30 cellular contexts compared by ENCODE assay signal in genomic region chr4:108446554-108446953, GRCh38.
A peak's percentile ranks its signal among the peaks of the same experiment; 100 is the strongest.
DNase-seq lines count a peak whose midpoint lies in the region; ATAC-seq, FAIRE-seq and TF ChIP-seq lines count a peak whose summit lies in the region.
"Had no signal": no experiment of that assay in that cellular context is flagged by ENCODE, and none has a peak within 500 bp of the region (broad histone marks: within the 10 kb centered on the region; RNA-seq: fewer than 3 reads in every experiment).

No MANE protein-coding gene starts in this region.

- no peaks in the 10 kb centered on the region for H3K79me2 ChIP-seq in HCT116 (ENCODE audit: insufficient read depth, low read length)

- BruUV-seq in HCT116 (replicated peaks; lab: Mats Ljungman, UMichigan) = no TSS peak

- no peaks in the 10 kb centered on the region for H3K36me3 ChIP-seq in HCT116 (ENCODE audit: control insufficient read depth in 1 of 2, insufficient read depth in 2 of 2, low read length in 2 of 2)
- H3K36me3 ChIP-seq in small intestine (ENCODE audit: control insufficient read depth in 2 of 2, insufficient read depth in 2 of 2, low read length in 2 of 2) = no peaks in the 10 kb centered on the region
- no peaks in the 10 kb centered on the region for H3K36me3 ChIP-seq in ascending aorta
- H3K36me3 ChIP-seq: MG63, neutrophil, stomach had no signal

- no peaks in the 10 kb centered on the region for H4K20me1 ChIP-seq in HCT116 (ENCODE audit: insufficient read depth)

- WGBS in small intestine, 3 donors = 16 to 54% (median 30%) methylated on average over 7 of the region's 7 CpGs

- no peak for FAIRE-seq in small intestine (lab: Jason Lieb, UNC)
- FAIRE-seq: endothelial cell of umbilical vein, G401.6 had no signal

- TF ChIP-seq RAD21 in HCT116 (IDR thresholded peaks at IDR 0.05; ENCODE audit: low read depth) = no peak

- peak; percentile 60 for ATAC-seq in HCT116
- ATAC-seq: activated T-helper 17 cell treated with anti-CD3 and anti-CD28 coated beads, Interleukin-2, amount 50 U/mL, for 72 hours; CD8-positive, alpha-beta T cell; GM23338; left lobe of liver; PC-3 had no signal

- H3K4me1 ChIP-seq in HCT116 (ENCODE audit: control insufficient read depth in 1 of 2, insufficient read depth in 2 of 2, low read length in 2 of 2) (peaks cover 0 to 7% of the 10 kb centered on the region in 2 experiments; a peak in 1 of 4 replicates), small intestine (ENCODE audit: control insufficient read depth in 2 of 2, insufficient read depth in 1 of 2, low read depth in 1 of 2, low read length in 1 of 2) (peaks cover 0 to 2% of the 10 kb centered on the region in 2 donors), ascending aorta (no peaks in the 10 kb centered on the region)
- H3K4me1 ChIP-seq: stomach had no signal

- RAD21 ChIA-PET in HCT116 (lab: Charles Lee; ENCODE audit: low non-redundant PET in 1 of 2, low total read pairs in 2 of 2, uncharacterized antibody in 2 of 2, unreplicated experiment in 2 of 2) = no interaction called here

- no peak overlapping the region for H3K27ac ChIP-seq in HCT116 (ENCODE audit: low read depth, low read length)
- H3K27ac ChIP-seq in small intestine (ENCODE audit: low read depth in 1 of 2, low read length in 1 of 2) = no peak overlapping the region
- no peak overlapping the region for H3K27ac ChIP-seq in ascending aorta
- H3K27ac ChIP-seq: neutrophil, stomach had no signal

- H3K9me3 ChIP-seq in HCT116 (ENCODE audit: control insufficient read depth in 1 of 2, insufficient read depth in 1 of 2, low read depth in 1 of 2, low read length in 2 of 2) (no peaks in the 10 kb centered on the region), small intestine (ENCODE audit: control insufficient read depth, low read depth) (no peaks in the 10 kb centered on the region), ascending aorta (no peaks in the 10 kb centered on the region)
- H3K9me3 ChIP-seq: MG63, neutrophil, stomach had no signal

- H3K4me3 ChIP-seq in HCT116 (replicated peaks in 1 of 2; ENCODE audit: low read depth in 1 of 2, low read length in 2 of 2) (no peak overlapping the region), small intestine (ENCODE audit: low read depth in 1 of 2, low read length in 2 of 2) (no peak overlapping the region), ascending aorta (no peak overlapping the region)
- H3K4me3 ChIP-seq: GM23338, MG63, stomach had no signal

- no peak for TF ChIP-seq CTCF in HCT116 (IDR thresholded peaks at IDR 0.05 in 2 of 3, conservative IDR thresholded peaks at IDR 0.05 in 1 of 3; ENCODE audit: borderline replicate concordance in 1 of 3, insufficient read depth in 1 of 3, low read depth in 2 of 3, low read length in 2 of 3)
- TF ChIP-seq CTCF in ascending aorta (IDR thresholded peaks at IDR 0.05) = no peak

- CTCF ChIA-PET in HCT116 (lab: Charles Lee) = no interaction called here

- no peak overlapping the region for H2AFZ ChIP-seq in HCT116 (ENCODE audit: low read depth, low read length, poor library complexity, severe bottlenecking)

- H3K9me2 ChIP-seq in HCT116 (ENCODE audit: insufficient read depth) = no peaks in the 10 kb centered on the region

- no peak overlapping the region; the same call in 1 of the 2 replicates for H3K4me2 ChIP-seq in HCT116 (ENCODE audit: low read length)
- H3K4me2 ChIP-seq: GM23338 had no signal

- intact Hi-C loops in HCT116 (cut with micrococcal nuclease) (no loop called here), ascending aorta (cut with DNase I) (no loop called here)

- TF ChIP-seq POLR2A in HCT116 (IDR thresholded peaks at IDR 0.05; ENCODE audit: borderline replicate concordance, extremely low read depth, insufficient read depth, insufficient read length) = no peak

- no peak overlapping the region for H3K9ac ChIP-seq in HCT116 (ENCODE audit: low read length)

- POLR2A ChIA-PET in HCT116 (lab: Charles Lee) = no interaction called here

- DNase-seq in HCT116 (ENCODE audit: low read depth, low spot score) (no peak), SHP77 treated with DMSO at 0.1 percent for 48 hours (lab: John Stamatoyannopoulos, UW) (peak; percentile 11), kidney tubule cell (ENCODE audit: low spot score) (peak; percentile 64), small intestine (peak; percentile 84), OCI-M1 (lab: John Stamatoyannopoulos, UW) (no peak), activated T-cell treated with anti-CD3 and anti-CD28 coated beads for 4 hours (no peak), GM03348 (ENCODE audit: low spot score) (no peak), ascending aorta (ENCODE audit: low spot score in 2 of 2) (no peak)
- DNase-seq: activated CD4-positive, alpha-beta T cell treated with anti-CD3 and anti-CD28 coated beads, Interleukin-2, amount 50 U/mL, for 48 hours; activated CD4-positive, CD25-positive, alpha-beta regulatory T cell treated with anti-CD3 and anti-CD28 coated beads, Interleukin-2, amount 50 U/mL, for 72 hours; activated naive CD4-positive, alpha-beta T cell treated with anti-CD3 and anti-CD28 coated beads, Interleukin-2, amount 50 U/mL, for 16 hours; amniotic stem cell; CD8-positive, alpha-beta T cell; HFFc6; immature natural killer cell; KBM-7; MG63; NCI-H2029; NCI-H526; NK-92 treated with Interleukin-12 subunit alpha and Interleukin-12 subunit beta, amount 100 ng/mL, for 24 hours; PC-3; right cardiac atrium; stimulated activated CD8-positive, alpha-beta memory T cell treated with anti-CD3 and anti-CD28 coated beads, Interleukin-4, amount 100 ng/mL, for 48 hours; stomach had no signal

- peaks cover 3% of the 10 kb centered on the region; the same call in 1 of the 2 replicates for H3K27me3 ChIP-seq in HCT116 (ENCODE audit: insufficient read depth, low read length)
- H3K27me3 ChIP-seq in small intestine (ENCODE audit: control insufficient read depth in 2 of 2, insufficient read depth in 2 of 2, low read length in 2 of 2) = no peaks in the 10 kb centered on the region
- H3K27me3 ChIP-seq in ascending aorta = no peaks in the 10 kb centered on the region
- H3K27me3 ChIP-seq: MG63, neutrophil, stomach had no signal

TF ChIP-seq in HCT116, 20 proteins besides CTCF, POLR2A, EP300 and RAD21:
- TF ChIP-seq CBX3 (IDR thresholded peaks at IDR 0.05; ENCODE audit: low read depth) (no peak), SRF (IDR thresholded peaks at IDR 0.05; ENCODE audit: low read depth) (no peak), ZBTB33 (IDR thresholded peaks at IDR 0.05; ENCODE audit: extremely low read depth, insufficient replicate concordance, low read length) (no peak)

Comparison
In these comparisons a context has a peak if more than half of its experiments do, and no peak if none do; other contexts are left out.
1. DNase-seq: peak in SHP77 treated with DMSO at 0.1 percent for 48 hours (single experiment), kidney tubule cell (single experiment) and small intestine (single experiment); none in HCT116 (single experiment), OCI-M1 (single experiment), activated T-cell treated with anti-CD3 and anti-CD28 coated beads for 4 hours (single experiment), GM03348 (single experiment) and ascending aorta (0 of 2).